In genomic region chr9:106956971-106957370, GRCh38 we compare ENCODE assay signal across 21 cellular contexts.
DNase-seq lines count a peak whose midpoint lies in the region; ATAC-seq, FAIRE-seq and TF ChIP-seq lines count a peak whose summit lies in the region.
"Had no signal": no experiment of that assay in that cellular context is flagged by ENCODE, and none has a peak within 500 bp of the region (broad histone marks: within the 10 kb centered on the region; RNA-seq: fewer than 3 reads in every experiment).

No MANE protein-coding gene starts in this region.

- H2BK120ac ChIP-seq in IMR-90 (ENCODE audit: low read depth, low read length) = no peak overlapping the region

- H3K9me1 ChIP-seq in IMR-90 (ENCODE audit: insufficient read depth, low read length) = peaks cover 10% of the 10 kb centered on the region; the same call in 1 of the 2 replicates

- no peak overlapping the region for H3K4me2 ChIP-seq in IMR-90 (ENCODE audit: low read depth, low read length)

- H2BK15ac ChIP-seq in IMR-90 (ENCODE audit: low read depth, low read length) = no peak overlapping the region

- in situ Hi-C loops in IMR-90 (cut with MboI; ENCODE audit: low sequenced_read_pairs) = no loop called here

- no peak overlapping the region for H2AK5ac ChIP-seq in IMR-90 (ENCODE audit: low read depth, low read length)

- peak; percentile 28 for DNase-seq in AG20443 (ENCODE audit: low spot score)
- DNase-seq in IMR-90 = peak; percentile 38
- DNase-seq in epithelial cell of proximal tubule (ENCODE audit: low read depth) = peak; percentile 91
- no peak for DNase-seq in psoas muscle
- no peak for DNase-seq in GM12892 (ENCODE audit: insufficient read length)
- DNase-seq: activated CD4-positive, alpha-beta T cell treated with anti-CD3 and anti-CD28 coated beads, Interleukin-2, amount 10 ng/mL, durations not matched to agents 24 days and 14 days; activated naive CD4-positive, alpha-beta T cell treated with Interleukin-2 at 50 U/mL for 16 hours; AML-193; body of pancreas; Caco-2; hippocampal formation; midbrain; NCI-H1694 treated with DMSO at 0.1 percent for 48 hours; stimulated activated CD4-positive, alpha-beta T cell treated with anti-CD3 and anti-CD28 coated beads, Interleukin-2, amount 100 ng/mL, for 48 hours had no signal

- H3K4me3 ChIP-seq in IMR-90 (ENCODE audit: insufficient read depth, low read depth, low read length) = no peak overlapping the region
- H3K4me3 ChIP-seq in epithelial cell of proximal tubule (ENCODE audit: low read depth, low read length) = no peak overlapping the region
- no peak overlapping the region for H3K4me3 ChIP-seq in psoas muscle
- H3K4me3 ChIP-seq: body of pancreas, suprapubic skin had no signal

- no peak overlapping the region for H3K14ac ChIP-seq in IMR-90 (replicated peaks; ENCODE audit: low read depth, low read length)

- no peak overlapping the region for H4K91ac ChIP-seq in IMR-90 (ENCODE audit: insufficient read depth, low read depth, low read length)

- no peak overlapping the region for H2AK9ac ChIP-seq in IMR-90 (replicated peaks; ENCODE audit: low read depth, low read length, poor library complexity)

- POLR2A ChIA-PET in IMR-90 (lab: Charles Lee; ENCODE audit: unreplicated experiment) = interaction anchor here (0.6 kb wide), 1 partner anchor 35 kb away, joined by 3 read pairs; no protein-coding TSS in a partner anchor

- H3K4ac ChIP-seq in IMR-90 (ENCODE audit: low read depth, low read length) = no peak overlapping the region

- peaks cover 3% of the 10 kb centered on the region; the same call in 1 of the 2 replicates for H3K4me1 ChIP-seq in IMR-90 (ENCODE audit: control insufficient read depth, insufficient read depth, low read length)
- H3K4me1 ChIP-seq in psoas muscle = peaks cover 65% of the 10 kb centered on the region
- H3K4me1 ChIP-seq: body of pancreas, suprapubic skin had no signal

- no CpG with 5 or more reads among the region's 5 CpGs for WGBS in IMR-90 (ENCODE audit: extremely low coverage in 2 of 2, insufficient read length in 1 of 2), 2 experiments
- 27 to 53% (median 35%) methylated on average over 5 of the region's 5 CpGs for WGBS in psoas muscle, 3 donors

- H4K8ac ChIP-seq in IMR-90 (ENCODE audit: low read depth in 2 of 2, low read length in 2 of 2) = no peak overlapping the region

- H2BK20ac ChIP-seq in IMR-90 (ENCODE audit: low read depth, low read length) = no peak overlapping the region

- no peak overlapping the region for H2AFZ ChIP-seq in IMR-90 (replicated peaks; ENCODE audit: low read length, poor library complexity)

- H3K9ac ChIP-seq in IMR-90 (ENCODE audit: low read depth, low read length) = no peak overlapping the region

- no TSS peak for BruUV-seq in IMR-90 (replicated peaks; lab: Mats Ljungman, UMichigan)

- FAIRE-seq in GM12892 (lab: Jason Lieb, UNC) = no peak
- FAIRE-seq: G401.6, TTC549 had no signal

- H3K27me3 ChIP-seq in IMR-90 (ENCODE audit: control insufficient read depth, insufficient read depth, low read length) = no peaks in the 10 kb centered on the region
- no peaks in the 10 kb centered on the region for H3K27me3 ChIP-seq in psoas muscle (ENCODE audit: insufficient read depth in 3 of 3, low read length in 2 of 3)
- H3K27me3 ChIP-seq: body of pancreas, suprapubic skin had no signal

- H3K36me3 ChIP-seq in IMR-90 (ENCODE audit: control insufficient read depth, insufficient read depth, low read length) (peaks cover 5% of the 10 kb centered on the region; the same call in 1 of the 2 replicates), psoas muscle (ENCODE audit: insufficient read depth in 1 of 2, low read depth in 1 of 2) (peaks cover 0 to 29% of the 10 kb centered on the region in 2 donors)

- TF ChIP-seq POLR2A in IMR-90 (IDR thresholded peaks at IDR 0.05; ENCODE audit: low read depth, low read length) = no peak
- TF ChIP-seq POLR2A in GM12892 (IDR thresholded peaks at IDR 0.05; ENCODE audit: low read depth, low read length) = no peak

- H3K9me3 ChIP-seq in IMR-90 (ENCODE audit: control insufficient read depth, insufficient read depth, low read length) (no peaks in the 10 kb centered on the region; the same call in 1 of the 2 replicates), psoas muscle (no peaks in the 10 kb centered on the region)
- H3K9me3 ChIP-seq: body of pancreas, Caco-2, suprapubic skin had no signal

- intact Hi-C loops in IMR-90 (cut with micrococcal nuclease) = no loop called here
- intact Hi-C loops in psoas muscle (cut with DNase I) = no loop called here

- H3K79me1 ChIP-seq in IMR-90 (ENCODE audit: low read depth in 1 of 2, low read length in 2 of 2) = no peaks in the 10 kb centered on the region

- no peak overlapping the region for H3K23ac ChIP-seq in IMR-90 (ENCODE audit: low read depth, low read length)

- no peak overlapping the region for H3K56ac ChIP-seq in IMR-90 (ENCODE audit: extremely low read depth, insufficient read depth, low read length)

- H2BK5ac ChIP-seq in IMR-90 (ENCODE audit: low read depth, low read length, poor library complexity, severe bottlenecking) = no peak overlapping the region

- CTCF ChIA-PET in IMR-90 (lab: Yijun Ruan, JAX) = interaction anchor here (0.9 to 1.2 kb wide), 2 partner anchors 11 to 202 kb away, joined by 3 to 5 read pairs; no protein-coding TSS in a partner anchor

- no peak overlapping the region for H4K5ac ChIP-seq in IMR-90 (ENCODE audit: low read depth, low read length)

- H3K18ac ChIP-seq in IMR-90 (ENCODE audit: low read depth, low read length) = no peak overlapping the region

- dilution Hi-C loops in IMR-90 (cut with HindIII; ENCODE audit: low sequenced_read_pairs, unreplicated experiment) = no loop called here

- H3K27ac ChIP-seq in IMR-90 (ENCODE audit: insufficient read depth, low read length) = no peak overlapping the region
- H3K27ac ChIP-seq in psoas muscle = peak overlapping the region; percentile 69
- H3K27ac ChIP-seq: body of pancreas, RWPE1, suprapubic skin had no signal

- TF ChIP-seq CTCF in IMR-90 (conservative IDR thresholded peaks at IDR 0.05; ENCODE audit: low read depth, low read length) (no peak), epithelial cell of proximal tubule (conservative IDR thresholded peaks at IDR 0.05; ENCODE audit: low read depth, low read length) (no peak), psoas muscle (IDR thresholded peaks at IDR 0.05) (no peak)

- TF ChIP-seq RAD21 in IMR-90 (IDR thresholded peaks at IDR 0.05; ENCODE audit: low read length) = no peak

- no peaks in the 10 kb centered on the region for H4K20me1 ChIP-seq in IMR-90 (ENCODE audit: insufficient read depth, low read length)

- ATAC-seq in IMR-90 (ENCODE audit: low read depth) = no peak
- ATAC-seq in psoas muscle = peak; percentile 38 to 83 (median 72)
- no peak for ATAC-seq in GM19463 (IDR thresholded peaks at IDR 0.05; ENCODE audit: unreplicated experiment)
- no peak for ATAC-seq in GM21723 (IDR thresholded peaks at IDR 0.05; ENCODE audit: unreplicated experiment)
- ATAC-seq in GM21529 (IDR thresholded peaks at IDR 0.05; ENCODE audit: unreplicated experiment) = no peak
- ATAC-seq: body of pancreas had no signal

TF ChIP-seq in IMR-90, 13 proteins besides CTCF, POLR2A, EP300 and RAD21:
- no peak for TF ChIP-seq MXI1 (IDR thresholded peaks at IDR 0.05; ENCODE audit: borderline replicate concordance, low read depth, low read length)
- no peak for TF ChIP-seq NFE2L2 (IDR thresholded peaks at IDR 0.05; ENCODE audit: low read depth, low read length)
- TF ChIP-seq USF2 (IDR thresholded peaks at IDR 0.05; ENCODE audit: low read depth, low read length) = no peak
- no peak for TF ChIP-seq RFX5 (IDR thresholded peaks at IDR 0.05; ENCODE audit: low read depth, low read length)

Comparison
In these comparisons a context has a peak if more than half of its experiments do, and no peak if none do; other contexts are left out.
1. DNase-seq: peak in AG20443 (single experiment), IMR-90 (single experiment) and epithelial cell of proximal tubule (single experiment); none in psoas muscle (0 of 2) and GM12892 (single experiment).
2. ATAC-seq: peak in psoas muscle (4 of 4); none in IMR-90 (single experiment), GM19463 (single experiment), GM21723 (single experiment) and GM21529 (single experiment).